8 cellular contexts compared by ENCODE assay signal in genomic region chr3:42263354-42264346, GRCh38. TPM values are rescaled to one million over a fixed set of nuclear protein-coding genes. Genes with fewer than 3 reads are reported as not detected.
DNase-seq lines count a peak whose midpoint lies in the region; ATAC-seq, FAIRE-seq and TF ChIP-seq lines count a peak whose summit lies in the region.
"Had no signal": no experiment of that assay in that cellular context is flagged by ENCODE, and none has a peak within 500 bp of the region (broad histone marks: within the 10 kb centered on the region; RNA-seq: fewer than 3 reads in every experiment).

No MANE protein-coding gene starts in this region.

- peak; percentile 48 for DNase-seq in ELF-1 (ENCODE audit: low read depth, low spot score)
- peak; percentile 37 for DNase-seq in NCI-H69 (lab: John Stamatoyannopoulos, UW)
- DNase-seq in endothelial cell of umbilical vein (ENCODE audit: low read depth, low spot score) = no peak
- DNase-seq in trophoblast cell = peak; percentile 42 to 61
- DNase-seq in NCI-H1436 treated with DMSO at 0.1 percent for 48 hours (lab: John Stamatoyannopoulos, UW) = no peak
- DNase-seq in NCI-H526 treated with DMSO at 0.1 percent for 48 hours (lab: John Stamatoyannopoulos, UW) = no peak
- DNase-seq: NCI-H524 treated with DMSO at 0.1 percent for 48 hours had no signal

- no peak overlapping the region for H4K8ac ChIP-seq in trophoblast cell (ENCODE audit: low read depth, low read length)

- no peak for TF ChIP-seq CTCF in endothelial cell of umbilical vein (IDR thresholded peaks at IDR 0.05; ENCODE audit: extremely low read depth in 1 of 2, insufficient read depth in 1 of 2, low read depth in 1 of 2, low read length in 2 of 2)

- no peak overlapping the region for H3K4me3 ChIP-seq in endothelial cell of umbilical vein (replicated peaks in 1 of 3; ENCODE audit: insufficient read depth in 1 of 3, low read depth in 1 of 3, low read length in 3 of 3)
- peak overlapping the region; percentile 49 for H3K4me3 ChIP-seq in trophoblast cell (ENCODE audit: low read depth, low read length)

- H2AK5ac ChIP-seq in trophoblast cell (ENCODE audit: low read length) = no peak overlapping the region

- no peak overlapping the region for H3K4ac ChIP-seq in trophoblast cell (ENCODE audit: low read depth, low read length)

- BruUV-seq in endothelial cell of umbilical vein (replicated peaks; lab: Mats Ljungman, UMichigan) = no TSS peak

- WGBS in trophoblast cell (ENCODE audit: extremely low coverage, insufficient coverage, insufficient read length) = no CpG with 5 or more reads among the region's 56 CpGs

- H3K23ac ChIP-seq in trophoblast cell (ENCODE audit: low read length) = no peak overlapping the region

- no peaks in the 10 kb centered on the region for H3K79me1 ChIP-seq in trophoblast cell (ENCODE audit: low read length)

- H3K79me2 ChIP-seq in endothelial cell of umbilical vein (ENCODE audit: control insufficient read depth, insufficient read depth, low read length) (no peaks in the 10 kb centered on the region), trophoblast cell (ENCODE audit: control insufficient read depth, insufficient read depth, low read length, poor library complexity) (no peaks in the 10 kb centered on the region)

- no peak for ATAC-seq in HG02981 (IDR thresholded peaks at IDR 0.05; ENCODE audit: unreplicated experiment)

- no peak overlapping the region for H2BK12ac ChIP-seq in trophoblast cell (ENCODE audit: low read length)

- intact Hi-C loops in endothelial cell of umbilical vein (cut with micrococcal nuclease) = no loop called here

- H3K14ac ChIP-seq in trophoblast cell (ENCODE audit: low read length) = no peak overlapping the region

- no peak for TF ChIP-seq POLR2A in endothelial cell of umbilical vein (IDR thresholded peaks at IDR 0.05; ENCODE audit: low read depth, low read length)

- H3K27me3 ChIP-seq in endothelial cell of umbilical vein (ENCODE audit: control insufficient read depth in 2 of 2, insufficient read depth in 2 of 2, low read length in 2 of 2) (peaks cover 55 to 68% of the 10 kb centered on the region in 2 experiments), trophoblast cell (ENCODE audit: insufficient read depth, low read length) (peaks cover 18% of the 10 kb centered on the region)

- H2AFZ ChIP-seq in endothelial cell of umbilical vein (ENCODE audit: low read depth, low read length) (no peak overlapping the region), trophoblast cell (ENCODE audit: insufficient read depth, low read length, poor library complexity) (no peak overlapping the region)

- no peaks in the 10 kb centered on the region for H3K4me1 ChIP-seq in endothelial cell of umbilical vein (ENCODE audit: control insufficient read depth, extremely low read depth, insufficient read depth, low read length)
- H3K4me1 ChIP-seq in trophoblast cell (ENCODE audit: control insufficient read depth in 1 of 2, insufficient read depth in 2 of 2, low read length in 2 of 2) = peaks cover 2 to 3% of the 10 kb centered on the region in 2 experiments

- H3K36me3 ChIP-seq in endothelial cell of umbilical vein (ENCODE audit: control insufficient read depth in 2 of 2, extremely low read depth in 1 of 2, insufficient read depth in 2 of 2, low read length in 2 of 2) = no peaks in the 10 kb centered on the region
- H3K36me3 ChIP-seq in trophoblast cell (ENCODE audit: control insufficient read depth in 1 of 2, insufficient read depth in 2 of 2, low read length in 2 of 2) = no peaks in the 10 kb centered on the region

- CTCF ChIA-PET in endothelial cell of umbilical vein (lab: Charles Lee) = interaction anchor here (0.7 to 6.0 kb wide), 3 partner anchors 8 to 494 kb away, joined by 3 to 30 read pairs (median 3); no protein-coding TSS in a partner anchor

- no peak overlapping the region for H3K4me2 ChIP-seq in endothelial cell of umbilical vein (ENCODE audit: insufficient read depth, low read length)
- peak overlapping the region; percentile 30 for H3K4me2 ChIP-seq in trophoblast cell (ENCODE audit: low read length)

- no peak for FAIRE-seq in endothelial cell of umbilical vein (lab: Jason Lieb, UNC)

- H4K20me1 ChIP-seq in endothelial cell of umbilical vein (replicated peaks; ENCODE audit: control insufficient read depth, extremely low read depth, insufficient read depth, low read length) = no peaks in the 10 kb centered on the region

- dilution Hi-C loops in endothelial cell of umbilical vein (cut with MboI; ENCODE audit: extremely low pct_ligation_motif_present, low sequenced_read_pairs) = no loop called here

- no peak overlapping the region for H3K18ac ChIP-seq in trophoblast cell (ENCODE audit: low read length)

- POLR2A ChIA-PET in endothelial cell of umbilical vein (lab: Charles Lee) = no interaction called here

- H2BK120ac ChIP-seq in trophoblast cell (ENCODE audit: insufficient read depth, low read length, poor library complexity) = no peak overlapping the region

- H3K27ac ChIP-seq in endothelial cell of umbilical vein (ENCODE audit: insufficient read depth, low read depth, low read length) = no peak overlapping the region
- no peak overlapping the region for H3K27ac ChIP-seq in trophoblast cell (ENCODE audit: low read depth, low read length)

- no peak overlapping the region for H4K91ac ChIP-seq in trophoblast cell (ENCODE audit: low read depth, low read length)

- no peaks in the 10 kb centered on the region for H3K9me3 ChIP-seq in endothelial cell of umbilical vein (replicated peaks; ENCODE audit: control insufficient read depth, insufficient read depth, low read length)
- peaks cover 15% of the 10 kb centered on the region for H3K9me3 ChIP-seq in trophoblast cell (ENCODE audit: insufficient read depth, low read depth, low read length)

- H3K9ac ChIP-seq in endothelial cell of umbilical vein (replicated peaks; ENCODE audit: extremely low read depth, insufficient read depth, low read length) = no peak overlapping the region
- no peak overlapping the region for H3K9ac ChIP-seq in trophoblast cell (ENCODE audit: low read length)

- no peak overlapping the region for H4K12ac ChIP-seq in trophoblast cell (ENCODE audit: low read depth, low read length)

- H2BK5ac ChIP-seq in trophoblast cell (ENCODE audit: low read depth, low read length, poor library complexity) = no peak overlapping the region

- no peaks in the 10 kb centered on the region for H3K9me1 ChIP-seq in endothelial cell of umbilical vein (replicated peaks; ENCODE audit: control insufficient read depth, extremely low read depth, insufficient read depth, low read length)

TF ChIP-seq in endothelial cell of umbilical vein, 7 proteins besides CTCF, POLR2A, EP300 and RAD21:
- TF ChIP-seq EZH2 (IDR thresholded peaks at IDR 0.05; ENCODE audit: borderline replicate concordance, low read depth, low read length, severe bottlenecking) = peak; percentile 62
- no peak for TF ChIP-seq POLR2AphosphoS5 (IDR thresholded peaks at IDR 0.05; ENCODE audit: insufficient read depth, low read depth, low read length)

RNA-seq across cellular contexts. Expression of gene CCK, which starts 2.3 kb away (rescaled TPM):
- not detected in 2 replicates for total RNA-seq in endothelial cell of umbilical vein
- not detected in 2 replicates for polyA plus RNA-seq in endothelial cell of umbilical vein
- not detected in 2 replicates for polyA plus RNA-seq in endothelial cell of umbilical vein (2011; cell fraction: cytosol; rRNA removed)
- polyA plus RNA-seq in endothelial cell of umbilical vein (2011; cell fraction: nucleus; rRNA removed) = not detected in 2 replicates
- polyA plus RNA-seq in endothelial cell of umbilical vein (2012) = not detected in 2 replicates
- not detected in 2 replicates for polyA minus RNA-seq in endothelial cell of umbilical vein
- not detected for polyA minus RNA-seq in endothelial cell of umbilical vein (2011; cell fraction: cytosol; rRNA and poly(A)+ RNA removed)
- polyA minus RNA-seq in endothelial cell of umbilical vein (2011; cell fraction: nucleus; rRNA and poly(A)+ RNA removed) = not detected in 2 replicates
- polyA plus RNA-seq in trophoblast cell (2013) = 0.07 TPM in 1 of 2 replicates, not detected in the other

Comparison
In these comparisons a context has a peak if more than half of its experiments do, and no peak if none do; other contexts are left out.
1. DNase-seq: peak in ELF-1 (single experiment), NCI-H69 (single experiment) and trophoblast cell (2 of 2); none in endothelial cell of umbilical vein (single experiment), NCI-H1436 treated with DMSO at 0.1 percent for 48 hours (single experiment) and NCI-H526 treated with DMSO at 0.1 percent for 48 hours (single experiment).